ENCODE assay signal across 30 cellular contexts in the genomic region with DNA sequence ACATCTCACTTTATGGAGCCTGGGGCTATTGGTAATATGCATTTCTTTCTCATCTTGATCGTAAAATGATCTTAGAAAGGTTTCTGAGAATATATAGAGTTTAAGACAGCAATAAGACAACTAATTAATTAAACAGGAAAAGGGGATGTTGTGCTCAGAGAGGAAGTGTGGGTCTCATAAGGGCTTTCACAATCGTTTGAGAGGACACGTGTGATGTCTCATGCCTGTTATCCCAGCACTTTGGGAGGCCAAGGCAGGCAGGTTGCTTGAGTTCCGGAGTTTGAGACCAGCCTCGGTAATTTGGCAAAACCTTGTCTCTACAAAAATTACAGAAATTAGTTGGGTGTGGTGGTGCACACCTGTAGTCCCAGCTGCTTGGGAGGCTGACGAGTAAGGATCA.
"Had no signal": no experiment of that assay in that cellular context is flagged by ENCODE, and none has a peak within 500 bp of the region (broad histone marks: within the 10 kb centered on the region; RNA-seq: fewer than 3 reads in every experiment).

No MANE protein-coding gene starts in this region.

- H3K27ac ChIP-seq: adrenal gland, body of pancreas, esophagus squamous epithelium, gastroesophageal sphincter, heart right ventricle, hepatocyte had no signal

- DNase-seq: activated CD4-positive, alpha-beta memory T cell treated with anti-CD3 and anti-CD28 coated beads for 36 hours; activated CD4-positive, alpha-beta T cell treated with anti-CD3 and anti-CD28 coated beads for 36 hours; activated CD4-positive, alpha-beta T cell treated with anti-CD3 and anti-CD28 coated beads, Interleukin-2, amount 10 ng/mL, durations not matched to agents 24 days and 14 days; activated CD4-positive, CD25-positive, alpha-beta regulatory T cell; activated CD4-positive, CD25-positive, alpha-beta regulatory T cell treated with anti-CD3 and anti-CD28 coated beads, Interleukin-2, amount 50 U/mL, for 72 hours; activated CD8-positive, alpha-beta memory T cell treated with anti-CD3 and anti-CD28 coated beads, Interleukin-2, amount 10 ng/mL, durations not matched to agents 7 days and 5 days; activated CD8-positive, alpha-beta memory T cell treated with anti-CD3 and anti-CD28 coated beads, Interleukin-2, amount 50 U/mL, for 4 hours; activated CD8-positive, alpha-beta T cell treated with anti-CD3 and anti-CD28 coated beads, Interleukin-2, amount 10 ng/mL, durations not matched to agents 7 days and 5 days; activated effector memory CD4-positive, alpha-beta T cell treated with anti-CD3 and anti-CD28 coated beads, Interleukin-2, amount 50 U/mL, for 16 hours; activated naive CD4-positive, alpha-beta T cell treated with anti-CD3 and anti-CD28 coated beads for 36 hours; activated naive CD8-positive, alpha-beta T cell treated with anti-CD3 and anti-CD28 coated beads for 36 hours; activated naive CD8-positive, alpha-beta T cell treated with anti-CD3 and anti-CD28 coated beads, Interleukin-2, amount 50 U/mL, for 24 hours; activated T-cell treated with anti-CD3 and anti-CD28 coated beads, Interleukin-2, amount 50 U/mL, for 1 hour; activated T-cell treated with anti-CD3 and anti-CD28 coated beads, Interleukin-2, amount 50 U/mL, for 48 hours; adrenal gland; amygdala; aorta; body of pancreas; caudate nucleus; cortex of kidney; dermis blood vessel endothelial cell; effector CD4-positive, alpha-beta T cell; effector memory CD8-positive, alpha-beta T cell; erythroblast; esophagus squamous epithelium; foreskin melanocyte; heart right ventricle; T1000 had no signal

- H3K36me3 ChIP-seq: adrenal gland, esophagus squamous epithelium, gastroesophageal sphincter, heart right ventricle had no signal

- H3K4me3 ChIP-seq: adrenal gland, body of pancreas, esophagus squamous epithelium, gastroesophageal sphincter, heart right ventricle, hepatocyte had no signal

- H3K4me1 ChIP-seq: adrenal gland, body of pancreas had no signal

- H3K9me3 ChIP-seq: adrenal gland, body of pancreas, gastroesophageal sphincter had no signal

- H3K27me3 ChIP-seq: adrenal gland, body of pancreas, esophagus squamous epithelium, gastroesophageal sphincter, heart right ventricle, hepatocyte had no signal

- ATAC-seq: activated CD4-positive, alpha-beta T cell treated with anti-CD3 and anti-CD28 coated beads for 36 hours; activated CD8-positive, alpha-beta memory T cell treated with anti-CD3 and anti-CD28 coated beads, Interleukin-2, amount 10 ng/mL, durations not matched to agents 7 days and 5 days; activated CD8-positive, alpha-beta T cell treated with anti-CD3 and anti-CD28 coated beads, Interleukin-2, amount 10 ng/mL, durations not matched to agents 7 days and 5 days; activated naive CD8-positive, alpha-beta T cell treated with anti-CD3 and anti-CD28 coated beads, Interleukin-2, amount 50 U/mL, for 24 hours; body of pancreas; effector memory CD8-positive, alpha-beta T cell; gastroesophageal sphincter; heart right ventricle had no signal
